1 cellular context compared by ENCODE assay signal in genomic region chr3:112699436-112699978, GRCh38.
A peak's percentile ranks its signal among the peaks of the same experiment; 100 is the strongest.
TF ChIP-seq lines count a peak whose summit lies in the region.

No MANE protein-coding gene starts in this region.

TF ChIP-seq in SK-N-SH, 30 proteins besides CTCF, POLR2A, EP300 and RAD21 (continued from another document):
- peak; percentile 92 for TF ChIP-seq ZBTB33 (IDR thresholded peaks at IDR 0.05; ENCODE audit: borderline replicate concordance, low read depth)
- no peak for TF ChIP-seq USF1 (IDR thresholded peaks at IDR 0.05; ENCODE audit: borderline replicate concordance, low read depth)
- peak; percentile 59; the same call in 1 of the 2 replicates for TF ChIP-seq NFIC (IDR thresholded peaks at IDR 0.05; ENCODE audit: borderline replicate concordance)
- 0 out of 2 replicates have a peak, but pooled peaks have one; percentile 25 for TF ChIP-seq RXRA (IDR thresholded peaks at IDR 0.05; ENCODE audit: borderline replicate concordance, low read depth)
- no peak for TF ChIP-seq FOXJ3 (CRISPR knock-in tag; IDR thresholded peaks at IDR 0.05)
- TF ChIP-seq JUND (IDR thresholded peaks at IDR 0.05), result peak; percentile 72
- peak; percentile 66 for TF ChIP-seq TCF12 (IDR thresholded peaks at IDR 0.05)
- TF ChIP-seq POLR2AphosphoS5 (IDR thresholded peaks at IDR 0.05; ENCODE audit: low read depth, low read length), result peak; percentile 33; the same call in 1 of the 2 replicates
- TF ChIP-seq REST (IDR thresholded peaks at IDR 0.05; ENCODE audit: low read depth, low read length), result no peak
- TF ChIP-seq EZH2phosphoT487 (IDR thresholded peaks at IDR 0.05; ENCODE audit: borderline replicate concordance, low read depth), result no peak
- 0 out of 2 replicates have a peak, but pooled peaks have one; percentile 7 for TF ChIP-seq ELF1 (IDR thresholded peaks at IDR 0.05)
- TF ChIP-seq FOXM1 (IDR thresholded peaks at IDR 0.05; ENCODE audit: low read depth), result 0 out of 2 replicates have a peak, but pooled peaks have one; percentile 21
- TF ChIP-seq MXI1 (IDR thresholded peaks at IDR 0.05; ENCODE audit: low read depth, low read length), result no peak
- peak; percentile 70; the same call in 1 of the 2 replicates for TF ChIP-seq FOSL2 (IDR thresholded peaks at IDR 0.05; ENCODE audit: borderline replicate concordance, low read depth)
